27 cellular contexts compared by ENCODE assay signal in genomic region chr2:169034984-169035544, GRCh38. TPM values are rescaled to one million over a fixed set of nuclear protein-coding genes. Genes with fewer than 3 reads are reported as not detected.
"Had no signal": no experiment of that assay in that cellular context is flagged by ENCODE, and none has a peak within 500 bp of the region (broad histone marks: within the 10 kb centered on the region; RNA-seq: fewer than 3 reads in every experiment).

No MANE protein-coding gene starts in this region.

- H3K27me3 ChIP-seq: breast epithelium, gastrocnemius medialis, pancreas, thyroid gland had no signal

- H3K9me3 ChIP-seq: breast epithelium, gastrocnemius medialis, pancreas, prostate gland, thyroid gland had no signal

- H3K4me3 ChIP-seq: breast epithelium, gastrocnemius medialis, pancreas, prostate gland, skin epidermis, thyroid gland had no signal

- H3K4me1 ChIP-seq: breast epithelium, gastrocnemius medialis, pancreas, prostate gland, thyroid gland had no signal

- H3K27ac ChIP-seq: breast epithelium, gastrocnemius medialis, pancreas, prostate gland, thyroid gland, VCaP had no signal

- ATAC-seq: activated naive CD4-positive, alpha-beta T cell treated with anti-CD3 and anti-CD28 coated beads, Interleukin-2, amount 50 U/mL, for 72 hours; activated T-cell treated with anti-CD3 and anti-CD28 coated beads, Interleukin-2, amount 50 U/mL, for 72 hours; gastrocnemius medialis; left ventricle myocardium superior; naive thymus-derived CD4-positive, alpha-beta T cell; sciatic nerve; stimulated activated memory B cell treated with anti-CD40 and anti-IgM and Interleukin-4, amounts not matched to agents 10 μg/mL and 1 μg/mL and 100 μg/mL, for 72 hours; stimulated activated naive CD8-positive, alpha-beta T cell treated with anti-CD3 and anti-CD28 coated beads, Interleukin-15, amount 100 ng/mL, for 72 hours had no signal

- H3K36me3 ChIP-seq: breast epithelium, gastrocnemius medialis, pancreas, prostate gland, thyroid gland had no signal

- DNase-seq: activated CD4-positive, alpha-beta T cell treated with anti-CD3 and anti-CD28 coated beads for 4 hours; activated CD4-positive, alpha-beta T cell treated with anti-CD3 and anti-CD28 coated beads, Interleukin-2, amount 50 U/mL, for 4 hours; activated naive CD4-positive, alpha-beta T cell; activated T-cell treated with anti-CD3 and anti-CD28 coated beads for 4 hours; activated T-cell treated with anti-CD3 and anti-CD28 coated beads, Interleukin-2, amount 50 U/mL, for 72 hours; effector CD8-positive, alpha-beta T cell; gastrocnemius medialis; glutamatergic neuron; left ventricle myocardium superior; naive thymus-derived CD4-positive, alpha-beta T cell; pancreas; retina; stimulated activated CD4-positive, alpha-beta T cell treated with anti-CD3 and anti-CD28 coated beads, Interleukin-4, amount 100 ng/mL, for 24 hours; stimulated activated naive CD8-positive, alpha-beta T cell treated with anti-CD3 and anti-CD28 coated beads, Interleukin-15, amount 100 ng/mL, for 72 hours; thyroid gland had no signal

- FAIRE-seq: colon, pancreas, TTC549 had no signal

RNA-seq across cellular contexts. Expression of gene ABCB11, which starts 3.9 kb away (rescaled TPM):
- total RNA-seq: activated naive CD4-positive, alpha-beta T cell treated with anti-CD3 and anti-CD28 coated beads, Interleukin-2, amount 50 U/mL, for 72 hours; activated T-cell treated with anti-CD3 and anti-CD28 coated beads, Interleukin-2, amount 50 U/mL, for 72 hours; dermis microvascular lymphatic vessel endothelial cell; lung microvascular endothelial cell; naive thymus-derived CD4-positive, alpha-beta T cell had no signal
- polyA plus RNA-seq: naive thymus-derived CD4-positive, alpha-beta T cell; neural cell had no signal

RNA-seq across cellular contexts. Expression of gene DHRS9, which starts 34.3 kb away (rescaled TPM):
- total RNA-seq: dermis microvascular lymphatic vessel endothelial cell, lung microvascular endothelial cell had no signal
- polyA plus RNA-seq: naive thymus-derived CD4-positive, alpha-beta T cell; neural cell had no signal
